ENCODE assay signal across 8 cellular contexts in genomic region chr14:93044116-93044515, GRCh38.
DNase-seq lines count a peak whose midpoint lies in the region; ATAC-seq, FAIRE-seq and TF ChIP-seq lines count a peak whose summit lies in the region.

No MANE protein-coding gene starts in this region.

- TF ChIP-seq CTCF in right atrium auricular region (IDR thresholded peaks at IDR 0.05) (no peak), epithelial cell of esophagus (IDR thresholded peaks at IDR 0.05; ENCODE audit: insufficient read depth, low read depth, low read length, missing control alignments) (no peak), pancreas (IDR thresholded peaks at IDR 0.05) (no peak)

- H3K9me3 ChIP-seq in right atrium auricular region (no peaks in the 10 kb centered on the region), pancreas (no peaks in the 10 kb centered on the region), T-helper 17 cell (ENCODE audit: control insufficient read depth, low read length, poor library complexity, severe bottlenecking) (no peaks in the 10 kb centered on the region)

- peaks cover 0 to 92% of the 10 kb centered on the region in 2 donors for H3K4me1 ChIP-seq in right atrium auricular region
- peaks cover 22 to 41% (median 32%) of the 10 kb centered on the region in 3 donors for H3K4me1 ChIP-seq in pancreas

- peaks cover 2% of the 10 kb centered on the region for H3K36me3 Mint-ChIP-seq in T-helper 17 cell (ENCODE audit: low read depth)

- H3K4me3 ChIP-seq in right atrium auricular region = no peak overlapping the region
- H3K4me3 ChIP-seq in epithelial cell of esophagus (ENCODE audit: low read length) = no peak overlapping the region
- no peak overlapping the region for H3K4me3 ChIP-seq in pancreas

- ATAC-seq in left ventricle myocardium superior = no peak
- ATAC-seq in pancreas = peak; percentile 38 to 61 (median 50)
- no peak for ATAC-seq in T-helper 17 cell

- DNase-seq in right atrium auricular region (ENCODE audit: low spot score) (no peak), left ventricle myocardium superior (no peak), epithelial cell of esophagus (ENCODE audit: low read depth) (peak; percentile 93), pancreas (no peak), T-helper 17 cell (no peak), DMS 273 (lab: John Stamatoyannopoulos, UW; ENCODE audit: unreplicated experiment) (no peak), A172 (ENCODE audit: low spot score) (no peak)
- no peak for DNase-seq in effector CD8-positive, alpha-beta T cell (lab: John Stamatoyannopoulos, UW)

- H3K4me3 Mint-ChIP-seq in T-helper 17 cell = no peak overlapping the region

- no peaks in the 10 kb centered on the region for H3K27me3 Mint-ChIP-seq in T-helper 17 cell

- H3K36me3 ChIP-seq in right atrium auricular region = no peaks in the 10 kb centered on the region
- H3K36me3 ChIP-seq in pancreas = no peaks in the 10 kb centered on the region

- no peak overlapping the region for H3K27ac Mint-ChIP-seq in T-helper 17 cell

- intact Hi-C loops in left ventricle myocardium superior (cut with micrococcal nuclease) (no loop called here), pancreas (cut with DNase I) (no loop called here)

- H3K4me1 Mint-ChIP-seq in T-helper 17 cell = peaks cover 25% of the 10 kb centered on the region

- H3K27ac ChIP-seq in right atrium auricular region = peak overlapping the region; percentile 77 to 94
- peak overlapping the region; percentile 6 to 72 (median 66) for H3K27ac ChIP-seq in pancreas

- no peak for FAIRE-seq in pancreas (lab: Jason Lieb, UNC)

- H3K27me3 ChIP-seq in right atrium auricular region = no peaks in the 10 kb centered on the region
- H3K27me3 ChIP-seq in pancreas = no peaks in the 10 kb centered on the region

- whole genome bisulfite sequencing in pancreas, 2 donors = 68 to 73% methylated on average over 7 of the region's 7 CpGs

Comparison
In these comparisons a context has a peak if more than half of its experiments do, and no peak if none do; other contexts are left out.
1. ATAC-seq: peak in pancreas (4 of 4); none in left ventricle myocardium superior (single experiment) and T-helper 17 cell (single experiment).